ENCODE assay signal across 13 cellular contexts in the genomic region with DNA sequence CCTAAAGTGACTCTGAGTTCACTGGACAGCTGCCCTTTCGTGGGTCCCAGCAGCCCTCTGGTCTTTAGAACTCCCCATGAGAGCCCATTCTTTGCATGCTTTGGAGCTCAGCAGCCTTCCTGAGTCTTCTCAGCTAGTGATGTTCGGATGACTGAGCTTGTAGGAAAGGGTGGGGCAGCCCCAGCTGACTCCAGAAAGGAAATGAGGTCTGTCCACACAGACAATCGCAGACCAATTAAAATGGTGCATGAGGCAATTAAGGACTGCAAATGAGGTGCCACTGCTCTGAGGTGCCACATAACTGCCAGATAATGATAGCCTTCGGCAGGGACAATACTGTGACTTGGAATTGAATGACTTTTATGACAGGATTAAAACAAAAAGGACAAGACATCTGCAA. TPM values are rescaled to one million over a fixed set of nuclear protein-coding genes. Genes with fewer than 3 reads are reported as not detected.
DNase-seq lines count a peak whose midpoint lies in the region; ATAC-seq, FAIRE-seq and TF ChIP-seq lines count a peak whose summit lies in the region.
"Had no signal": no experiment of that assay in that cellular context is flagged by ENCODE, and none has a peak within 500 bp of the region (broad histone marks: within the 10 kb centered on the region; RNA-seq: fewer than 3 reads in every experiment).

No MANE protein-coding gene starts in this region.

- no peaks in the 10 kb centered on the region for H3K4me1 Mint-ChIP-seq in effector memory CD8-positive, alpha-beta T cell (ENCODE audit: low read depth in 2 of 2)
- H3K4me1 Mint-ChIP-seq: naive B cell had no signal

- no peaks in the 10 kb centered on the region for H3K9me3 Mint-ChIP-seq in effector memory CD8-positive, alpha-beta T cell
- H3K9me3 Mint-ChIP-seq: naive B cell had no signal

- peaks cover 12% of the 10 kb centered on the region for H3F3A ChIP-seq in smooth muscle cell (ENCODE audit: low read depth)

- peak overlapping the region; percentile 25 for H2AFZ ChIP-seq in smooth muscle cell (ENCODE audit: low read depth)
- H2AFZ ChIP-seq: PC-9 had no signal

- peaks cover 35% of the 10 kb centered on the region for H3K4me1 ChIP-seq in smooth muscle cell (ENCODE audit: low read depth)

- peaks cover 5 to 7% of the 10 kb centered on the region in 2 donors for H3K27me3 Mint-ChIP-seq in effector memory CD8-positive, alpha-beta T cell

- TF ChIP-seq CTCF in smooth muscle cell (IDR thresholded peaks at IDR 0.05; ENCODE audit: borderline replicate concordance, insufficient read depth, poor library complexity, severe bottlenecking), result no peak

- H3K9ac ChIP-seq in smooth muscle cell (ENCODE audit: low read depth), result no peak overlapping the region

- H3K4me3 Mint-ChIP-seq in effector memory CD8-positive, alpha-beta T cell, result no peak overlapping the region
- H3K4me3 Mint-ChIP-seq: naive B cell, T-helper 17 cell had no signal

- H3K36me3 Mint-ChIP-seq in effector memory CD8-positive, alpha-beta T cell (ENCODE audit: insufficient read depth), result peaks cover 4% of the 10 kb centered on the region
- H3K36me3 Mint-ChIP-seq: naive B cell had no signal

- H3K27me3 ChIP-seq in smooth muscle cell (ENCODE audit: low read depth), result peaks cover under 1% of the 10 kb centered on the region

- no peaks in the 10 kb centered on the region for H4K20me1 ChIP-seq in smooth muscle cell (ENCODE audit: low read depth)

- H3K27ac Mint-ChIP-seq in effector memory CD8-positive, alpha-beta T cell, result no peak overlapping the region
- H3K27ac Mint-ChIP-seq: naive B cell, T-helper 17 cell had no signal

- no peaks in the 10 kb centered on the region for H3K36me3 ChIP-seq in smooth muscle cell (ENCODE audit: low read depth)

- peak; percentile 86 for FAIRE-seq in H54 (lab: Jason Lieb, UNC)
- FAIRE-seq: islet of Langerhans had no signal

- no peak for TF ChIP-seq POLR2A in H54 (IDR thresholded peaks at IDR 0.05; ENCODE audit: low read depth, low read length)

- H3K4me3 ChIP-seq in smooth muscle cell, result no peak overlapping the region
- H3K4me3 ChIP-seq: PC-9 had no signal

- WGBS in smooth muscle cell (ENCODE audit: low lambda C conversion rate), result 28% methylated on average over 4 of the region's 4 CpGs

- peak overlapping the region; percentile 90 for H3K27ac ChIP-seq in smooth muscle cell (ENCODE audit: low read depth)
- H3K27ac ChIP-seq: PC-9 had no signal

- ATAC-seq in esophagus mucosa (peak; percentile 23), HG03521 (IDR thresholded peaks at IDR 0.05; ENCODE audit: unreplicated experiment) (no peak)
- ATAC-seq in effector memory CD8-positive, alpha-beta T cell (replicated peaks), result no peak
- ATAC-seq: T-helper 17 cell had no signal

- no peaks in the 10 kb centered on the region for H3K9me3 ChIP-seq in smooth muscle cell (replicated peaks; ENCODE audit: low read depth)

- no peaks in the 10 kb centered on the region for H3K79me2 ChIP-seq in smooth muscle cell (ENCODE audit: low read depth)

- peak overlapping the region; percentile 69 for H3K4me2 ChIP-seq in smooth muscle cell
- H3K4me2 ChIP-seq: PC-9 had no signal

- DNase-seq in H54 (ENCODE audit: insufficient read length, low spot score), result peak; percentile 19
- DNase-seq in NCI-H748 treated with DMSO at 0.1 percent for 48 hours (lab: John Stamatoyannopoulos, UW), result peak; percentile 61
- DNase-seq in smooth muscle cell (lab: John Stamatoyannopoulos, UW; ENCODE audit: unreplicated experiment), result no peak
- DNase-seq in DMS79 (lab: John Stamatoyannopoulos, UW), result no peak
- DNase-seq in effector memory CD8-positive, alpha-beta T cell, result no peak
- DNase-seq: activated CD4-positive, alpha-beta T cell treated with anti-CD3 and anti-CD28 coated beads, Interleukin-2, amount 50 U/mL, for 1 hour; KBM-7; naive B cell; T-helper 17 cell had no signal

RNA-seq across cellular contexts. Expression of a gene that starts 25.4 kb away (rescaled TPM):
- total RNA-seq in esophagus mucosa, result 73.6 TPM
- 194 and 220 TPM in 2 replicates for total RNA-seq in smooth muscle cell
- 221 and 296 TPM in 2 replicates for polyA plus RNA-seq in smooth muscle cell

RNA-seq across cellular contexts. Expression of a gene that starts 32.9 kb away (rescaled TPM):
- total RNA-seq in esophagus mucosa, result 0.04 TPM
- total RNA-seq in smooth muscle cell, result 0.22 TPM in 1 of 2 replicates, not detected in the other
- polyA plus RNA-seq in smooth muscle cell, result not detected in 2 replicates
- total RNA-seq: PC-9, T-helper 17 cell had no signal

RNA-seq across cellular contexts. Expression of a gene that starts 41.7 kb away (rescaled TPM):
- total RNA-seq in esophagus mucosa (3.4 TPM), smooth muscle cell (3.5 and 6.4 TPM in 2 replicates)
- 4.8 and 7.0 TPM in 2 replicates for polyA plus RNA-seq in smooth muscle cell

Comparison
In these comparisons a context has a peak if more than half of its experiments do, and no peak if none do; other contexts are left out.
1. DNase-seq: peak in H54 (single experiment) and NCI-H748 treated with DMSO at 0.1 percent for 48 hours (single experiment); none in smooth muscle cell (single experiment), DMS79 (single experiment) and effector memory CD8-positive, alpha-beta T cell (0 of 3).